Comparison of ENCODE assay signal across 1 cellular context in the genomic region with DNA sequence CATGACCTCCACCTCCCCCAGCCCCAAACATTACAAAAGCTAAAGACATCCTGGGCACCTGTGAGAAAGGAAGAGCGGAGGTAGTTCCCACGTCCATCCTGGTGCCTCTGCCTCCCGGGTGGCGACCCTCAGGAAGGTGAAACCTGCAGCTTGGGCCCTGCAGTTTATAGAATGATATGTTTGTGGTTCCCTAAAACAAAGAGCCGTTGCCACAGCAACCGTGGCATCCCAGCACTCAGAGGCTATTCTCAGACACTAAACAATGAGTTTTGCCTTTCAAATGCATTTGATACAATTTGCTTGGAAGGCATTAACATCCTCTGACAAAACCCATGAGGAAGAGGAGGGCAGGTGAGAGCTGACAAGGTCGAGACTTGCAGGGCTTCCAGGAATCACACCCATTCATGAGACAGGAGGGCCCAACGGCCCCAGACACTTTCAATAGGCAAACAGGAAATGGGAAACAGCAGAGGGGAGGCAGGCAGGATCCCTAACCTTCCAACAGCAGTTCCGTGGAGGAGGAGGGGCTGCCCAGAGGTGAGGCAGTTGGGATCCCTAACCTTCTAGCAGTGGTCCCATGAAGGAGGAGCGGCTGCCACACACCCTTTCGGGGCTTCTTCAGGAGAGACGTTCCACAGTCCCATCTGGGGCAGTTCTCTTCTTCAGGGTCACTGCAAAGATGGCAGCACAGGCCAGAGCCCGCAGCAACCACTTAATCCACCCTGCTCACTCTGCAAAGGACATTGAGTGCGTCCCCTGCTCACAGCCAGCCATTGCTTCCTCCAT.
TF ChIP-seq lines count a peak whose summit lies in the region.

No MANE protein-coding gene starts in this region.

TF ChIP-seq in neural cell, 6 proteins besides CTCF, POLR2A, EP300 and RAD21:
- peak; percentile 22 for TF ChIP-seq MXI1 (conservative IDR thresholded peaks at IDR 0.05; ENCODE audit: poor library complexity, severe bottlenecking)
- TF ChIP-seq REST (IDR thresholded peaks at IDR 0.05; ENCODE audit: borderline replicate concordance), result no peak
